In genomic region chr3:196643201-196643749, GRCh38 we compare ENCODE assay signal across 9 cellular contexts. TPM values are rescaled to one million over a fixed set of nuclear protein-coding genes. Genes with fewer than 3 reads are reported as not detected.
DNase-seq lines count a peak whose midpoint lies in the region; ATAC-seq, FAIRE-seq and TF ChIP-seq lines count a peak whose summit lies in the region.
"Had no signal": no experiment of that assay in that cellular context is flagged by ENCODE, and none has a peak within 500 bp of the region (broad histone marks: within the 10 kb centered on the region; RNA-seq: fewer than 3 reads in every experiment).

No MANE protein-coding gene starts in this region.

- TF ChIP-seq CTCF in adrenal gland (IDR thresholded peaks at IDR 0.05), result no peak

- no peaks in the 10 kb centered on the region for H3K36me3 ChIP-seq in adrenal gland (replicated peaks in 1 of 2)
- H3K36me3 ChIP-seq in H7 (replicated peaks; ENCODE audit: control insufficient read depth, insufficient read depth, low read length), result no peaks in the 10 kb centered on the region

- intact Hi-C loops in adrenal gland (cut with DNase I), result no loop called here

- WGBS in adrenal gland, 4 donors, result 72 to 77% (median 74%) methylated on average over 13 of the region's 13 CpGs

- FAIRE-seq in urothelium cell line (lab: Jason Lieb, UNC), result no peak

- TF ChIP-seq POLR2A in adrenal gland (IDR thresholded peaks at IDR 0.05), result no peak

- ATAC-seq in GM18861 (IDR thresholded peaks at IDR 0.05; ENCODE audit: unreplicated experiment), result peak; percentile 73
- ATAC-seq in GM21723 (IDR thresholded peaks at IDR 0.05; ENCODE audit: unreplicated experiment), result peak; percentile 68

- peak overlapping the region in 2 of 5 donors; percentile 34 to 45 for H3K27ac ChIP-seq in adrenal gland
- H3K27ac ChIP-seq: epithelial cell of prostate had no signal

- peak; percentile 22 to 41 for DNase-seq in Kasumi-1 (lab: John Stamatoyannopoulos, UW)
- peak in 4 of 7 donors; percentile 39 to 59 (median 46) for DNase-seq in adrenal gland
- DNase-seq in H7, result no peak
- DNase-seq in NCI-H1417 treated with DMSO at 0.1 percent for 48 hours (lab: John Stamatoyannopoulos, UW), result no peak
- no peak for DNase-seq in urothelium cell line (ENCODE audit: low spot score)
- DNase-seq in dermis blood vessel endothelial cell, result no peak

- H3K27me3 ChIP-seq in adrenal gland (peaks cover 4% of the 10 kb centered on the region), H7 (ENCODE audit: control insufficient read depth, insufficient read depth, low read length) (peaks cover 9% of the 10 kb centered on the region)

- H3K9me3 ChIP-seq in adrenal gland (replicated peaks in 1 of 3), result no peaks in the 10 kb centered on the region

- H3K4me3 ChIP-seq in adrenal gland (no peak overlapping the region), H7 (ENCODE audit: insufficient read depth, low read depth, low read length) (no peak overlapping the region)

- no peaks in the 10 kb centered on the region for H3K4me1 ChIP-seq in adrenal gland (replicated peaks in 1 of 2)

RNA-seq across cellular contexts. Expression of gene NRROS, which starts 3.8 kb away (rescaled TPM):
- total RNA-seq in adrenal gland (1 to 10 TPM; 1.2 to 9.9 (median 8.3) TPM), dermis blood vessel endothelial cell (13.4 and 16.8 TPM in 2 replicates)
- 1 to 10 TPM; 1.2 to 6.8 (median 2.4) TPM for polyA plus RNA-seq in adrenal gland
- total RNA-seq in H7 (2014; rRNA removed; shearing (Covaris generic)), result 5.3 and 5.7 TPM in 2 replicates

Comparison
In these comparisons a context has a peak if more than half of its experiments do, and no peak if none do; other contexts are left out.
1. DNase-seq: peak in Kasumi-1 (2 of 2) and adrenal gland (4 of 7); none in H7 (single experiment), NCI-H1417 treated with DMSO at 0.1 percent for 48 hours (single experiment), urothelium cell line (single experiment) and dermis blood vessel endothelial cell (single experiment).